8 cellular contexts compared by ENCODE assay signal in the genomic region with DNA sequence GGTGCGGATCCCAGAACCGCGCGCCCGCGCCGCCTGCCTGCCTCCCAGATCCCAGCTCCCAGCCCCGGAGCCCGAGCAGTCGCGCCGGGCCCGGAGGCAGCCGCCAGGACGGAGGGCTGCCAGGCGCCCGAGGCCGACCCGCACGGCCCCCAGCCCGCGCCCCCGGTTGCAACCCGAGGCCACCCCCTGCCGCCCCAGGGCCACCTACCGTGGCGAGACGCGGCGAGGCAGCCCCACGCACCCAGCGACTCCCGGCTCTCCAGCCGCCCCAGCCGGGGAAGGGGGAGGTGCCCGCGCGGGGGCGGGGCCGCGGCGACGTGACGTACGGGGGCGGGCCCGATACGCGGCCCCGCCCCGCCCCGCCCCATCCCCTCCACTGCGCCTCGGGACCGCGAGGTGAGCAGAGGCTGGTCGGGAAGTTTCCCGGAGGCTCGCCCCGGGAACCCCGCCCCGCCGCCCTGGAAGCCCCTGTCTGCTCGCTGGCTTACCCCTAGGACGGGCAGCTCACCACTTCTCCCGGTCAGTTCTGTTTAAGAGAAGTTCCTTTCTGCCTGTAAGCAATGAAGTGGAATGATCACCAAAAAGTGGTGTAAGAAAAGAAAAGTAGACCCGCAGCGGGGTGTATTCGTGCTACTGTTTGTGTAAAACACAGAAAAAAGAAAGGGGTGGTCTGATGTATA. TPM values are rescaled to one million over a fixed set of nuclear protein-coding genes. Genes with fewer than 3 reads are reported as not detected.
A peak's percentile ranks its signal among the peaks of the same experiment; 100 is the strongest.
DNase-seq lines count a peak whose midpoint lies in the region; ATAC-seq and TF ChIP-seq lines count a peak whose summit lies in the region.

A gene (minus strand): TSS at position 288 of the 680 bp plus-strand sequence. CDS start 48,502 bp downstream, outside the sequence.

- H3K27ac ChIP-seq in HUES6 (ENCODE audit: low read depth, low read length) (peak within 1 kb of the TSS; percentile 60; the same call in 1 of the 2 replicates), suprapubic skin (peak within 1 kb of the TSS; percentile 69)

- TF ChIP-seq EP300 in suprapubic skin (IDR thresholded peaks at IDR 0.05) = no peak

- WGBS in suprapubic skin = under 1% methylated on average over 28 of the region's 69 CpGs

- H3K4me3 ChIP-seq in HUES6 (ENCODE audit: low read depth, low read length) = peak within 1 kb of the TSS; percentile 85
- peak within 1 kb of the TSS; percentile 67 for H3K4me3 ChIP-seq in suprapubic skin

- no peaks in the 10 kb centered on the region for H3K27me3 ChIP-seq in HUES6 (ENCODE audit: control insufficient read depth, insufficient read depth, low read length)
- H3K27me3 ChIP-seq in suprapubic skin = no peaks in the 10 kb centered on the region

- in situ Hi-C loops in SK-MEL-5 (cut with HindIII; ENCODE audit: low pct_unique_long_range_greater_than_20kb, low sequenced_read_pairs) = no loop called here

- TF ChIP-seq POLR2A in suprapubic skin (IDR thresholded peaks at IDR 0.05) = peak in 1 of 2 donors; percentile 46

- H3K9ac ChIP-seq in HUES6 (ENCODE audit: low read length) = peak within 1 kb of the TSS; percentile 80

- H3K36me3 ChIP-seq in HUES6 (ENCODE audit: control insufficient read depth, insufficient read depth, low read length) = peaks cover 16% of the 10 kb centered on the region
- no peaks in the 10 kb centered on the region for H3K36me3 ChIP-seq in suprapubic skin

- peak; percentile 53 for ATAC-seq in GM21360 (IDR thresholded peaks at IDR 0.05; ENCODE audit: unreplicated experiment)
- peak; percentile 88 for ATAC-seq in omental fat pad (ENCODE audit: low FRiP score)

- H3K4me1 ChIP-seq in HUES6 (ENCODE audit: control insufficient read depth, insufficient read depth, low read length) (peaks cover 29% of the 10 kb centered on the region), suprapubic skin (peaks cover 39% of the 10 kb centered on the region)

- TF ChIP-seq CTCF in omental fat pad (IDR thresholded peaks at IDR 0.05) (no peak), suprapubic skin (IDR thresholded peaks at IDR 0.05) (no peak)

- H3K9me3 ChIP-seq in HUES6 (ENCODE audit: control insufficient read depth, insufficient read depth, low read depth, low read length) (peaks cover 3% of the 10 kb centered on the region; the same call in 1 of the 2 replicates), suprapubic skin (no peaks in the 10 kb centered on the region)

- peak; percentile 84 for DNase-seq in COLO668 (lab: John Stamatoyannopoulos, UW; ENCODE audit: unreplicated experiment)
- DNase-seq in SK-MEL-5 (ENCODE audit: low read depth, low spot score) = peak; percentile 74
- DNase-seq in activated naive CD4-positive, alpha-beta T cell treated with anti-CD3 and anti-CD28 coated beads, Interleukin-2, amount 50 U/mL, for 16 hours = peak; percentile 76
- no peak for DNase-seq in glomerular endothelial cell (ENCODE audit: extremely low read depth, low read depth, low spot score)
- DNase-seq in omental fat pad (ENCODE audit: low spot score) = peak; percentile 45
- DNase-seq in suprapubic skin (ENCODE audit: low spot score in 2 of 2) = peak; percentile 83

RNA-seq across cellular contexts. Expression of the gene that starts here (rescaled TPM):
- total RNA-seq in SK-MEL-5 (2014; rRNA removed; shearing (Covaris generic)) = 25.1 and 30.5 TPM in 2 replicates
- 36.9 and 49.8 TPM in 2 replicates for polyA plus RNA-seq in SK-MEL-5 (2015; cell fraction: cytosol; rRNA removed)
- 12.6 and 23.9 TPM in 2 replicates for polyA plus RNA-seq in SK-MEL-5 (2015; cell fraction: nucleus; rRNA removed)
- total RNA-seq in glomerular endothelial cell (92.7 and 99.2 TPM in 2 replicates), omental fat pad (100 to 1,000 TPM in 1 of 4 donors, 10 to 100 TPM in 3; 39.5 to 101 (median 73.3) TPM), suprapubic skin (10 to 100 TPM; 44.5 to 59.4 (median 51.9) TPM)
